In the genomic region with DNA sequence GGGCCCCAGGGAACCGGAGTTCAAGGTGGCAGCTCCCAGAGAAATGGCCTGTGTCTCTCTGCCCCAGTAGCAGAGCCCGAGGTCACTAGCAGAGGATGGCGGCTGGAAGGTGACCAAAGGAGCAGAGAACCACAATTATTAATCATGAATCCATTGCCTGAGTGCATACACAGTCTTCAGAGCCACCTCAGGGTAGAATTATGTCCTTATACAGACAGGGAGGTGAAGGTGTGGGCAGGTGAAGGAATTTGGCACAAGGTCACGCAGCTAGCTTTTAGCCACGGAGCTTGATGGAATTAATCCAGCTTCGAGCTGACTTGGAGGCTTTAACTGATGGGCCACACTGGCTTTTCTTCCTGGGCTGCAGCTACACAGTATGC, we compare ENCODE assay signal across 9 cellular contexts.
DNase-seq lines count a peak whose midpoint lies in the region; TF ChIP-seq lines count a peak whose summit lies in the region.
"Had no signal": no experiment of that assay in that cellular context is flagged by ENCODE, and none has a peak within 500 bp of the region (broad histone marks: within the 10 kb centered on the region; RNA-seq: fewer than 3 reads in every experiment).

No MANE protein-coding gene starts in this region.

- H3K36me3 Mint-ChIP-seq in MCF 10A (ENCODE audit: insufficient read depth, unreplicated experiment): peaks cover 8% of the 10 kb centered on the region

- WGBS in liver: 17% methylated on average over 6 of the region's 6 CpGs

- POLR2A ChIA-PET in MCF 10A (lab: Yijun Ruan, JAX): interaction anchor here (0.6 to 6.5 kb wide), 28 partner anchors 10 to 1208 kb away, joined by 3 to 257 read pairs (median 11); a partner anchor contains a TSS

- H3K4me1 ChIP-seq in liver (ENCODE audit: control insufficient read depth in 4 of 4, insufficient read depth in 4 of 4, low read length in 3 of 4): peaks cover 22 to 33% (median 27%) of the 10 kb centered on the region in 4 donors

- no peaks in the 10 kb centered on the region for H3K27me3 ChIP-seq in liver (ENCODE audit: control insufficient read depth in 4 of 4, insufficient read depth in 4 of 4, low read length in 3 of 4)

- H3K4me1 Mint-ChIP-seq in MCF 10A (ENCODE audit: insufficient read depth, unreplicated experiment): peaks cover 36% of the 10 kb centered on the region

- no peaks in the 10 kb centered on the region for H3K9me3 Mint-ChIP-seq in MCF 10A (ENCODE audit: unreplicated experiment)
- H3K9me3 Mint-ChIP-seq: memory B cell had no signal

- H3K27ac ChIP-seq in KOPT-K1 (ENCODE audit: low read depth, low read length, poor library complexity, severe bottlenecking) (peak overlapping the region; percentile 78), liver (ENCODE audit: low read depth in 1 of 2, low read length in 2 of 2) (peak overlapping the region; percentile 88 to 96), temporal lobe (ENCODE audit: low read depth, low read length) (peak overlapping the region; percentile 74)

- H3K4me3 ChIP-seq in liver (ENCODE audit: low read depth in 1 of 3, low read length in 3 of 3): no peak overlapping the region

- TF ChIP-seq CTCF in MCF 10A (IDR thresholded peaks at IDR 0.05; ENCODE audit: unreplicated experiment): no peak
- TF ChIP-seq CTCF in liver (IDR thresholded peaks at IDR 0.05; ENCODE audit: low read depth, low read length, missing input control): no peak

- intact Hi-C loops in MCF 10A (cut with micrococcal nuclease): loop anchor here (2.0 kb wide), 1 partner anchor 37 kb away; no protein-coding TSS in a partner anchor

- no peak for DNase-seq in MCF 10A (ENCODE audit: unreplicated experiment)
- DNase-seq in NCI-H524 (lab: John Stamatoyannopoulos, UW): no peak
- DNase-seq in cerebellar nuclear complex (lab: John Stamatoyannopoulos, UW): no peak
- no peak for DNase-seq in KBM-7
- DNase-seq: MM.1S had no signal

- BruUV-seq in MCF 10A (replicated peaks; lab: Mats Ljungman, UMichigan): no TSS peak

- in situ Hi-C loops in KBM-7 (cut with MboI; ENCODE audit: low pct_unique_long_range_greater_than_20kb, low sequenced_read_pairs): loop anchor here (10.0 kb wide), 1 partner anchor 135 kb away; no protein-coding TSS in a partner anchor

- peak overlapping the region; percentile 57 for H3K4me3 Mint-ChIP-seq in MCF 10A (ENCODE audit: unreplicated experiment)
- H3K4me3 Mint-ChIP-seq: memory B cell had no signal

- H3K9ac ChIP-seq in liver (ENCODE audit: low read depth in 1 of 2, low read length in 2 of 2): peak overlapping the region in 1 of 2 donors; percentile 21

- H3K9me3 ChIP-seq in KOPT-K1 (ENCODE audit: insufficient read depth, low read length, poor library complexity, severe bottlenecking) (no peaks in the 10 kb centered on the region), liver (ENCODE audit: control insufficient read depth in 4 of 4, low read length in 3 of 4) (no peaks in the 10 kb centered on the region)

- TF ChIP-seq RAD21 in liver (IDR thresholded peaks at IDR 0.05): no peak

- no peaks in the 10 kb centered on the region for H3K27me3 Mint-ChIP-seq in MCF 10A (ENCODE audit: insufficient read depth, unreplicated experiment)

- CTCF ChIA-PET in MCF 10A (lab: Yijun Ruan, JAX): interaction anchor here (0.6 to 13.5 kb wide), 19 partner anchors 12 to 1210 kb away, joined by 3 to 496 read pairs (median 7); no protein-coding TSS in a partner anchor

- peak overlapping the region; percentile 93 for H3K27ac Mint-ChIP-seq in MCF 10A (ENCODE audit: low read depth, unreplicated experiment)
- H3K27ac Mint-ChIP-seq: memory B cell had no signal

- no peaks in the 10 kb centered on the region for H3K36me3 ChIP-seq in KOPT-K1 (ENCODE audit: insufficient read depth, low read length)
- no peaks in the 10 kb centered on the region for H3K36me3 ChIP-seq in liver (ENCODE audit: control insufficient read depth in 4 of 4, insufficient read depth in 3 of 4, low read depth in 1 of 4, low read length in 3 of 4)

TF ChIP-seq in liver, 16 proteins besides CTCF, POLR2A, EP300 and RAD21:
- TF ChIP-seq TAF1 (conservative IDR thresholded peaks at IDR 0.05): no peak
- TF ChIP-seq HNF4G (IDR thresholded peaks at IDR 0.05): no peak
- TF ChIP-seq SP1 (IDR thresholded peaks at IDR 0.05): no peak
- no peak for TF ChIP-seq GABPA (IDR thresholded peaks at IDR 0.05 in 1 of 2, conservative IDR thresholded peaks at IDR 0.05 in 1 of 2)
- no peak for TF ChIP-seq FOXA2 (IDR thresholded peaks at IDR 0.05)
- TF ChIP-seq FOXA1 (IDR thresholded peaks at IDR 0.05): no peak
- no peak for TF ChIP-seq NR2F2 (IDR thresholded peaks at IDR 0.05)
